Comparison of ENCODE assay signal across 13 cellular contexts in genomic region chr10:70849582-70850016, GRCh38. TPM values are rescaled to one million over a fixed set of nuclear protein-coding genes. Genes with fewer than 3 reads are reported as not detected.
DNase-seq lines count a peak whose midpoint lies in the region; ATAC-seq and TF ChIP-seq lines count a peak whose summit lies in the region.
"Had no signal": no experiment of that assay in that cellular context is flagged by ENCODE, and none has a peak within 500 bp of the region (broad histone marks: within the 10 kb centered on the region; RNA-seq: fewer than 3 reads in every experiment).

No MANE protein-coding gene starts in this region.

- H3K4me3 Mint-ChIP-seq in stimulated activated memory B cell treated with anti-CD40 and anti-IgM and Interleukin-4, amounts not matched to agents 10 μg/mL and 1 μg/mL and 100 μg/mL, for 72 hours: no peak overlapping the region

- TF ChIP-seq CTCF in AG09309 (IDR thresholded peaks at IDR 0.05; ENCODE audit: control insufficient read depth, insufficient read depth, low read depth, low read length, missing control alignments): no peak
- TF ChIP-seq CTCF in astrocyte of the cerebellum (IDR thresholded peaks at IDR 0.05; ENCODE audit: low read depth, low read length, missing control alignments): no peak

- peaks cover 72% of the 10 kb centered on the region for H3K36me3 Mint-ChIP-seq in stimulated activated memory B cell treated with anti-CD40 and anti-IgM and Interleukin-4, amounts not matched to agents 10 μg/mL and 1 μg/mL and 100 μg/mL, for 72 hours

- peak; percentile 40 for DNase-seq in AG09309 (ENCODE audit: low read depth)
- peak; percentile 68 for DNase-seq in HS-5 (ENCODE audit: low read depth)
- DNase-seq in astrocyte of the cerebellum (ENCODE audit: low read depth): peak; percentile 85
- peak; percentile 90 for DNase-seq in iris pigment epithelial cell (ENCODE audit: low read depth)
- no peak for DNase-seq in KBM-7
- DNase-seq in cerebellum (ENCODE audit: low spot score): no peak
- DNase-seq: heart right ventricle, midbrain, NCI-H345, RPMI8226, tibial artery had no signal

- no peak for ATAC-seq in stimulated activated memory B cell treated with anti-CD40 and anti-IgM and Interleukin-4, amounts not matched to agents 10 μg/mL and 1 μg/mL and 100 μg/mL, for 72 hours
- ATAC-seq in HG03469 (IDR thresholded peaks at IDR 0.05; ENCODE audit: unreplicated experiment): no peak
- ATAC-seq: heart right ventricle had no signal

- no peaks in the 10 kb centered on the region for H3K9me3 Mint-ChIP-seq in stimulated activated memory B cell treated with anti-CD40 and anti-IgM and Interleukin-4, amounts not matched to agents 10 μg/mL and 1 μg/mL and 100 μg/mL, for 72 hours

- no peak overlapping the region for H3K27ac Mint-ChIP-seq in stimulated activated memory B cell treated with anti-CD40 and anti-IgM and Interleukin-4, amounts not matched to agents 10 μg/mL and 1 μg/mL and 100 μg/mL, for 72 hours

- no peak overlapping the region for H3K4me3 ChIP-seq in AG09309 (ENCODE audit: control insufficient read depth, low read depth, low read length)
- no peak overlapping the region for H3K4me3 ChIP-seq in astrocyte of the cerebellum (ENCODE audit: low read depth, low read length)
- H3K4me3 ChIP-seq: heart right ventricle, tibial artery had no signal

- H3K27me3 Mint-ChIP-seq in stimulated activated memory B cell treated with anti-CD40 and anti-IgM and Interleukin-4, amounts not matched to agents 10 μg/mL and 1 μg/mL and 100 μg/mL, for 72 hours: no peaks in the 10 kb centered on the region

- in situ Hi-C loops in astrocyte of the cerebellum (cut with HindIII; ENCODE audit: low sequenced_read_pairs) (no loop called here), KBM-7 (cut with MboI; ENCODE audit: low pct_unique_long_range_greater_than_20kb, low sequenced_read_pairs) (no loop called here)

- H3K4me1 Mint-ChIP-seq in stimulated activated memory B cell treated with anti-CD40 and anti-IgM and Interleukin-4, amounts not matched to agents 10 μg/mL and 1 μg/mL and 100 μg/mL, for 72 hours: no peaks in the 10 kb centered on the region

RNA-seq across cellular contexts. Expression of gene SGPL1, which starts 33.9 kb away (rescaled TPM):
- total RNA-seq in cerebellum: 47.5 TPM

RNA-seq across cellular contexts. Expression of gene PCBD1, which starts 38.8 kb away (rescaled TPM):
- 11.6 TPM for total RNA-seq in cerebellum

Comparison
In these comparisons a context has a peak if more than half of its experiments do, and no peak if none do; other contexts are left out.
1. DNase-seq: peak in AG09309 (single experiment), HS-5 (single experiment), astrocyte of the cerebellum (single experiment) and iris pigment epithelial cell (single experiment); none in KBM-7 (single experiment) and cerebellum (single experiment).